Comparison of ENCODE assay signal across 18 cellular contexts in genomic region chr7:149016876-149017275, GRCh38. TPM values are rescaled to one million over a fixed set of nuclear protein-coding genes. Genes with fewer than 3 reads are reported as not detected.
A peak's percentile ranks its signal among the peaks of the same experiment; 100 is the strongest.
DNase-seq lines count a peak whose midpoint lies in the region; ATAC-seq and TF ChIP-seq lines count a peak whose summit lies in the region.
"Had no signal": no experiment of that assay in that cellular context is flagged by ENCODE, and none has a peak within 500 bp of the region (broad histone marks: within the 10 kb centered on the region; RNA-seq: fewer than 3 reads in every experiment).

No MANE protein-coding gene starts in this region.

- H3K36me3 ChIP-seq in H7 (replicated peaks; ENCODE audit: control insufficient read depth, insufficient read depth, low read length) = peaks cover 48% of the 10 kb centered on the region
- H3K36me3 ChIP-seq in psoas muscle (ENCODE audit: insufficient read depth in 1 of 2, low read depth in 1 of 2) = peaks cover 4 to 72% of the 10 kb centered on the region in 2 donors
- peaks cover 14 to 15% of the 10 kb centered on the region in 2 donors for H3K36me3 ChIP-seq in prostate gland

- DNase-seq in T-helper 2 cell treated with Interferon-gamma antibody and Interleukin-4, amounts not matched to agents 5 μg/mL and 100 μg/mL, for 36 hours (ENCODE audit: low spot score) = no peak
- DNase-seq in T-helper 2 cell = no peak
- peak; percentile 8 for DNase-seq in H7
- DNase-seq in NCI-H2196 (lab: John Stamatoyannopoulos, UW; ENCODE audit: unreplicated experiment) = peak; percentile 63
- DNase-seq in psoas muscle = no peak
- DNase-seq in prostate gland (ENCODE audit: low spot score) = no peak
- DNase-seq in HUDEP-2 (lab: John Stamatoyannopoulos, UW; ENCODE audit: unreplicated experiment in 76 of 76) = no peak
- DNase-seq: 8988T; CD4-positive, alpha-beta memory T cell; DMS153; DMS79; GDM1; H9 had no signal

- TF ChIP-seq POLR2A in prostate gland (IDR thresholded peaks at IDR 0.05) = no peak

- ATAC-seq in psoas muscle = peak in 3 of 4 donors; percentile 70 to 86 (median 82)
- ATAC-seq in GM21526 (IDR thresholded peaks at IDR 0.05; ENCODE audit: low FRiP score, unreplicated experiment) = no peak
- ATAC-seq: GM23338, HepG2 had no signal

- H3K27me3 ChIP-seq in H7 (ENCODE audit: control insufficient read depth, insufficient read depth, low read length) = no peaks in the 10 kb centered on the region
- no peaks in the 10 kb centered on the region for H3K27me3 ChIP-seq in psoas muscle (ENCODE audit: insufficient read depth in 3 of 3, low read length in 2 of 3)
- no peaks in the 10 kb centered on the region for H3K27me3 ChIP-seq in prostate gland (replicated peaks; ENCODE audit: insufficient read depth)
- H3K27me3 ChIP-seq: BLaER1 had no signal

- no peak for TF ChIP-seq CTCF in psoas muscle (IDR thresholded peaks at IDR 0.05)
- no peak for TF ChIP-seq CTCF in prostate gland (IDR thresholded peaks at IDR 0.05)

- H3K4me1 ChIP-seq in psoas muscle = no peaks in the 10 kb centered on the region
- H3K4me1 ChIP-seq in prostate gland (replicated peaks) = no peaks in the 10 kb centered on the region

- H3K27ac ChIP-seq in psoas muscle (no peak overlapping the region), prostate gland (no peak overlapping the region)
- H3K27ac ChIP-seq: BLaER1 had no signal

- H3K4me3 ChIP-seq in H7 (ENCODE audit: insufficient read depth, low read depth, low read length) (no peak overlapping the region), psoas muscle (no peak overlapping the region), prostate gland (no peak overlapping the region)
- H3K4me3 ChIP-seq: BLaER1, GM23338 had no signal

- H3K27me3 Mint-ChIP-seq in T-helper 2 cell treated with Interferon-gamma antibody and Interleukin-4, amounts not matched to agents 5 μg/mL and 100 μg/mL, for 36 hours (ENCODE audit: low read depth) = no peaks in the 10 kb centered on the region
- H3K27me3 Mint-ChIP-seq: CD4-positive, alpha-beta memory T cell had no signal

- H3K9me3 ChIP-seq in psoas muscle = no peaks in the 10 kb centered on the region
- no peaks in the 10 kb centered on the region for H3K9me3 ChIP-seq in prostate gland
- H3K9me3 ChIP-seq: BLaER1 had no signal

- H3K27ac Mint-ChIP-seq in T-helper 2 cell treated with Interferon-gamma antibody and Interleukin-4, amounts not matched to agents 5 μg/mL and 100 μg/mL, for 36 hours = peak overlapping the region; percentile 36
- H3K27ac Mint-ChIP-seq: GM23338, H9 had no signal

- intact Hi-C loops in psoas muscle (cut with DNase I) = no loop called here
- intact Hi-C loops in prostate gland (cut with DNase I) = no loop called here

- H3K4me3 Mint-ChIP-seq in T-helper 2 cell treated with Interferon-gamma antibody and Interleukin-4, amounts not matched to agents 5 μg/mL and 100 μg/mL, for 36 hours = no peak overlapping the region
- H3K4me3 Mint-ChIP-seq: CD4-positive, alpha-beta memory T cell; GM23338; H9 had no signal

- H3K4me1 Mint-ChIP-seq in T-helper 2 cell treated with Interferon-gamma antibody and Interleukin-4, amounts not matched to agents 5 μg/mL and 100 μg/mL, for 36 hours (ENCODE audit: low read depth) = peaks cover 4% of the 10 kb centered on the region
- H3K4me1 Mint-ChIP-seq: CD14-positive monocyte had no signal

- peaks cover 60% of the 10 kb centered on the region for H3K36me3 Mint-ChIP-seq in T-helper 2 cell treated with Interferon-gamma antibody and Interleukin-4, amounts not matched to agents 5 μg/mL and 100 μg/mL, for 36 hours (ENCODE audit: low read depth)

- 33 to 53% (median 45%) methylated on average over 7 of the region's 7 CpGs for WGBS in psoas muscle, 3 donors
- WGBS in prostate gland = 76% methylated on average over 7 of the region's 7 CpGs

- H3K9me3 Mint-ChIP-seq in T-helper 2 cell treated with Interferon-gamma antibody and Interleukin-4, amounts not matched to agents 5 μg/mL and 100 μg/mL, for 36 hours = no peaks in the 10 kb centered on the region
- H3K9me3 Mint-ChIP-seq: CD14-positive monocyte, GM23338, H9 had no signal

RNA-seq across cellular contexts. Expression of gene PDIA4, which starts 11.4 kb away (rescaled TPM):
- 286 and 335 TPM in 2 replicates for total RNA-seq in H7 (2014; rRNA removed; shearing (Covaris generic))
- 10 to 100 TPM; 11.3 to 17.5 (median 13.8) TPM for total RNA-seq in psoas muscle
- polyA plus RNA-seq in psoas muscle = 10 to 100 TPM in 2 of 3 donors, 1 to 10 TPM in 1; 9.8 to 29.2 (median 14.5) TPM
- total RNA-seq in prostate gland = 100 to 1,000 TPM; 125 to 262 TPM

Comparison
In these comparisons a context has a peak if more than half of its experiments do, and no peak if none do; other contexts are left out.
1. DNase-seq: peak in H7 (single experiment) and NCI-H2196 (single experiment); none in T-helper 2 cell treated with Interferon-gamma antibody and Interleukin-4, amounts not matched to agents 5 μg/mL and 100 μg/mL, for 36 hours (single experiment), T-helper 2 cell (0 of 5), psoas muscle (0 of 2), prostate gland (single experiment) and HUDEP-2 (0 of 76).
2. RNA of gene PDIA4, which starts 11.4 kb away (total RNA-seq): 286 to 335 TPM in H7 and 125 to 262 TPM in prostate gland; 11.3 to 17.5 TPM in psoas muscle; every median in the first group is over 4 times any median in the second.